16 cellular contexts compared by ENCODE assay signal in genomic region chr4:76235915-76236314, GRCh38. TPM values are rescaled to one million over a fixed set of nuclear protein-coding genes. Genes with fewer than 3 reads are reported as not detected.
A peak's percentile ranks its signal among the peaks of the same experiment; 100 is the strongest.
DNase-seq lines count a peak whose midpoint lies in the region; ATAC-seq and TF ChIP-seq lines count a peak whose summit lies in the region.
"Had no signal": no experiment of that assay in that cellular context is flagged by ENCODE, and none has a peak within 500 bp of the region (broad histone marks: within the 10 kb centered on the region; RNA-seq: fewer than 3 reads in every experiment).

No MANE protein-coding gene starts in this region.

- H3K27me3 Mint-ChIP-seq in type B pancreatic cell (no peaks in the 10 kb centered on the region), neural progenitor cell (ENCODE audit: insufficient read depth, low read depth) (no peaks in the 10 kb centered on the region)
- no peaks in the 10 kb centered on the region for H3K27me3 Mint-ChIP-seq in stimulated activated naive CD8-positive, alpha-beta T cell treated with anti-CD3 and anti-CD28 coated beads, Interleukin-15, amount 100 ng/mL, for 72 hours

- no peaks in the 10 kb centered on the region for H3K9me3 ChIP-seq in body of pancreas
- peaks cover 0 to 7% (median 0%) of the 10 kb centered on the region in 4 donors for H3K9me3 ChIP-seq in right lobe of liver
- no peaks in the 10 kb centered on the region for H3K9me3 ChIP-seq in neural progenitor cell (ENCODE audit: low read depth)
- H3K9me3 ChIP-seq: neutrophil, testis had no signal

- H2AFZ ChIP-seq in neural progenitor cell (replicated peaks): no peak overlapping the region

- H3K27ac Mint-ChIP-seq in type B pancreatic cell (peak overlapping the region; percentile 94), neural progenitor cell (no peak overlapping the region)
- H3K27ac Mint-ChIP-seq in stimulated activated naive CD8-positive, alpha-beta T cell treated with anti-CD3 and anti-CD28 coated beads, Interleukin-15, amount 100 ng/mL, for 72 hours: no peak overlapping the region
- H3K27ac Mint-ChIP-seq: activated naive CD4-positive, alpha-beta T cell treated with anti-CD3 and anti-CD28 coated beads, Interleukin-2, amount 50 U/mL, for 24 hours; HFFc6 had no signal

- H3K4me1 ChIP-seq in body of pancreas (peaks cover 66% of the 10 kb centered on the region), right lobe of liver (peaks cover 0 to 14% (median 0%) of the 10 kb centered on the region in 4 donors), neural progenitor cell (peaks cover 6% of the 10 kb centered on the region)
- H3K4me1 ChIP-seq: testis had no signal

- TF ChIP-seq CTCF in body of pancreas (IDR thresholded peaks at IDR 0.05) (no peak), right lobe of liver (IDR thresholded peaks at IDR 0.05) (no peak), type B pancreatic cell (conservative IDR thresholded peaks at IDR 0.05) (no peak), neural progenitor cell (IDR thresholded peaks at IDR 0.05) (no peak)

- H4K20me1 ChIP-seq in neural progenitor cell (ENCODE audit: low read depth): no peaks in the 10 kb centered on the region

- H3K4me1 Mint-ChIP-seq in type B pancreatic cell (ENCODE audit: unreplicated experiment) (peaks cover 19% of the 10 kb centered on the region), neural progenitor cell (peaks cover 7% of the 10 kb centered on the region)
- no peaks in the 10 kb centered on the region for H3K4me1 Mint-ChIP-seq in stimulated activated naive CD8-positive, alpha-beta T cell treated with anti-CD3 and anti-CD28 coated beads, Interleukin-15, amount 100 ng/mL, for 72 hours
- H3K4me1 Mint-ChIP-seq: activated naive CD4-positive, alpha-beta T cell treated with anti-CD3 and anti-CD28 coated beads, Interleukin-2, amount 50 U/mL, for 24 hours had no signal

- DNase-seq in NCI-H2196 (lab: John Stamatoyannopoulos, UW; ENCODE audit: unreplicated experiment): peak; percentile 8
- no peak for DNase-seq in NCI-H2196 treated with DMSO at 0.1 percent for 48 hours (lab: John Stamatoyannopoulos, UW; ENCODE audit: unreplicated experiment)
- DNase-seq in body of pancreas: peak; percentile 55 to 73 (median 64)
- DNase-seq in right lobe of liver: no peak
- no peak for DNase-seq in type B pancreatic cell (ENCODE audit: extremely low spot score, unreplicated experiment)
- DNase-seq in stimulated activated naive CD8-positive, alpha-beta T cell treated with anti-CD3 and anti-CD28 coated beads, Interleukin-15, amount 100 ng/mL, for 72 hours: no peak
- DNase-seq in neural progenitor cell (ENCODE audit: low spot score): no peak
- DNase-seq: activated CD8-positive, alpha-beta memory T cell treated with anti-CD3 and anti-CD28 coated beads, Interleukin-2, amount 50 U/mL, for 48 hours; caudate nucleus; HFFc6; NCI-H1694; testis had no signal

- H3K36me3 ChIP-seq in body of pancreas (replicated peaks in 1 of 2; ENCODE audit: insufficient read depth in 1 of 2, low read depth in 2 of 2) (no peaks in the 10 kb centered on the region), right lobe of liver (no peaks in the 10 kb centered on the region), neural progenitor cell (no peaks in the 10 kb centered on the region)
- H3K36me3 ChIP-seq: neutrophil had no signal

- H3K4me2 ChIP-seq in neural progenitor cell: no peak overlapping the region

- H3K4me3 Mint-ChIP-seq in type B pancreatic cell (peak overlapping the region; percentile 75), neural progenitor cell (no peak overlapping the region)
- H3K4me3 Mint-ChIP-seq in stimulated activated naive CD8-positive, alpha-beta T cell treated with anti-CD3 and anti-CD28 coated beads, Interleukin-15, amount 100 ng/mL, for 72 hours: no peak overlapping the region
- H3K4me3 Mint-ChIP-seq: activated naive CD4-positive, alpha-beta T cell treated with anti-CD3 and anti-CD28 coated beads, Interleukin-2, amount 50 U/mL, for 24 hours; HFFc6 had no signal

- H3K4me3 ChIP-seq in body of pancreas: no peak overlapping the region
- H3K4me3 ChIP-seq in right lobe of liver: no peak overlapping the region
- H3K4me3 ChIP-seq in neural progenitor cell: no peak overlapping the region

- H3K27me3 ChIP-seq in body of pancreas (no peaks in the 10 kb centered on the region), right lobe of liver (no peaks in the 10 kb centered on the region), neural progenitor cell (no peaks in the 10 kb centered on the region)
- H3K27me3 ChIP-seq: neutrophil, testis had no signal

- TF ChIP-seq POLR2A in body of pancreas (IDR thresholded peaks at IDR 0.05) (no peak), right lobe of liver (IDR thresholded peaks at IDR 0.05) (no peak)

- H3K36me3 Mint-ChIP-seq in type B pancreatic cell (peaks cover 13% of the 10 kb centered on the region), neural progenitor cell (no peaks in the 10 kb centered on the region)

- ATAC-seq in body of pancreas: peak; percentile 93
- peak; percentile 57 to 74 (median 70) for ATAC-seq in right lobe of liver
- no peak for ATAC-seq in GM21381 (IDR thresholded peaks at IDR 0.05; ENCODE audit: unreplicated experiment)
- no peak for ATAC-seq in stimulated activated naive CD8-positive, alpha-beta T cell treated with anti-CD3 and anti-CD28 coated beads, Interleukin-15, amount 100 ng/mL, for 72 hours

- WGBS in body of pancreas, 2 donors: 7 to 13% methylated on average over 1 of the region's 1 CpG
- 0% methylated on average over 1 of the region's 1 CpG for WGBS in right lobe of liver (ENCODE audit: insufficient coverage, low coverage, low lambda C conversion rate, missing lambda C conversion rate)

- intact Hi-C loops in body of pancreas (cut with DNase I) (no loop called here), right lobe of liver (cut with DNase I) (no loop called here)

- H3K9ac ChIP-seq in neural progenitor cell: no peak overlapping the region

- H3K9me3 Mint-ChIP-seq in type B pancreatic cell (peaks cover 24% of the 10 kb centered on the region), neural progenitor cell (peaks cover 13% of the 10 kb centered on the region)
- H3K9me3 Mint-ChIP-seq in stimulated activated naive CD8-positive, alpha-beta T cell treated with anti-CD3 and anti-CD28 coated beads, Interleukin-15, amount 100 ng/mL, for 72 hours: peaks cover 21 to 29% of the 10 kb centered on the region in 2 donors

- H3K79me2 ChIP-seq in neural progenitor cell (ENCODE audit: low read depth): no peaks in the 10 kb centered on the region

- peak overlapping the region; percentile 79 to 87 (median 82) for H3K27ac ChIP-seq in body of pancreas
- no peak overlapping the region for H3K27ac ChIP-seq in right lobe of liver
- no peak overlapping the region for H3K27ac ChIP-seq in neural progenitor cell
- H3K27ac ChIP-seq: neutrophil, testis had no signal

- no peaks in the 10 kb centered on the region for H3F3A ChIP-seq in neural progenitor cell (ENCODE audit: low read depth)

RNA-seq across cellular contexts. Expression of gene FAM47E, which starts 15.6 kb away (rescaled TPM):
- 10 to 100 TPM; 10.1 to 16.2 TPM for total RNA-seq in body of pancreas
- 1 to 10 TPM; 1.2 to 5.0 (median 2.9) TPM for total RNA-seq in right lobe of liver
- total RNA-seq in type B pancreatic cell (ENCODE audit: low replicate concordance): 3.8 and 5.4 TPM in 2 replicates
- total RNA-seq in neural progenitor cell (ENCODE audit: low replicate concordance): 3.5 and 7.0 TPM in 2 replicates
- total RNA-seq: lung microvascular endothelial cell had no signal

RNA-seq across cellular contexts. Expression of gene SCARB2, which starts 22.3 kb away (rescaled TPM):
- 100 to 1,000 TPM in 1 of 2 donors, 10 to 100 TPM in 1; 74.5 to 167 TPM for total RNA-seq in body of pancreas
- total RNA-seq in right lobe of liver: 100 to 1,000 TPM; 102 to 133 (median 125) TPM
- total RNA-seq in type B pancreatic cell (ENCODE audit: low replicate concordance): 102 and 107 TPM in 2 replicates
- total RNA-seq in neural progenitor cell (ENCODE audit: low replicate concordance): 67.1 and 97.4 TPM in 2 replicates

Comparison
In these comparisons a context has a peak if more than half of its experiments do, and no peak if none do; other contexts are left out.
1. DNase-seq: peak in NCI-H2196 (single experiment) and body of pancreas (4 of 4); none in NCI-H2196 treated with DMSO at 0.1 percent for 48 hours (single experiment), right lobe of liver (0 of 3), type B pancreatic cell (single experiment), stimulated activated naive CD8-positive, alpha-beta T cell treated with anti-CD3 and anti-CD28 coated beads, Interleukin-15, amount 100 ng/mL, for 72 hours (0 of 2) and neural progenitor cell (single experiment).
2. ATAC-seq: peak in body of pancreas (single experiment) and right lobe of liver (4 of 4); none in GM21381 (single experiment) and stimulated activated naive CD8-positive, alpha-beta T cell treated with anti-CD3 and anti-CD28 coated beads, Interleukin-15, amount 100 ng/mL, for 72 hours (single experiment).
3. H3K27ac ChIP-seq: peak in body of pancreas (4 of 4); none in right lobe of liver (0 of 3) and neural progenitor cell (single experiment).